Comparison of ENCODE assay signal across 10 cellular contexts in genomic region chr1:78176448-78176847, GRCh38.
DNase-seq lines count a peak whose midpoint lies in the region; ATAC-seq and TF ChIP-seq lines count a peak whose summit lies in the region.
"Had no signal": no experiment of that assay in that cellular context is flagged by ENCODE, and none has a peak within 500 bp of the region (broad histone marks: within the 10 kb centered on the region; RNA-seq: fewer than 3 reads in every experiment).

No MANE protein-coding gene starts in this region.

- no peaks in the 10 kb centered on the region for H3K36me3 Mint-ChIP-seq in nephron (ENCODE audit: low read depth)

- H3K9me3 Mint-ChIP-seq in nephron, result no peaks in the 10 kb centered on the region

- no peak overlapping the region for H3K4me3 Mint-ChIP-seq in nephron

- DNase-seq in EL, result peak; percentile 75
- peak; percentile 26 for DNase-seq in NCI-H2029 treated with DMSO at 0.1 percent for 48 hours (lab: John Stamatoyannopoulos, UW)
- peak; percentile 28 for DNase-seq in amniotic stem cell (lab: John Stamatoyannopoulos, UW)
- no peak for DNase-seq in NCI-H526 treated with DMSO at 0.1 percent for 48 hours (lab: John Stamatoyannopoulos, UW)
- DNase-seq: kidney glomerular epithelial cell, retina had no signal

- no peak for ATAC-seq in GM21576 (IDR thresholded peaks at IDR 0.05; ENCODE audit: unreplicated experiment)
- no peak for ATAC-seq in HG03135 (IDR thresholded peaks at IDR 0.05; ENCODE audit: unreplicated experiment)
- ATAC-seq in HG02763 (IDR thresholded peaks at IDR 0.05; ENCODE audit: unreplicated experiment), result no peak

- no peaks in the 10 kb centered on the region for H3K27me3 Mint-ChIP-seq in nephron (ENCODE audit: low read depth)

- H3K4me1 Mint-ChIP-seq in nephron, result peaks cover 4% of the 10 kb centered on the region

- peak overlapping the region; percentile 23 to 61 (median 49) for H3K27ac Mint-ChIP-seq in nephron

- no peak for TF ChIP-seq CTCF in nephron (IDR thresholded peaks at IDR 0.05; ENCODE audit: unreplicated experiment in 3 of 3)
